In the genomic region with DNA sequence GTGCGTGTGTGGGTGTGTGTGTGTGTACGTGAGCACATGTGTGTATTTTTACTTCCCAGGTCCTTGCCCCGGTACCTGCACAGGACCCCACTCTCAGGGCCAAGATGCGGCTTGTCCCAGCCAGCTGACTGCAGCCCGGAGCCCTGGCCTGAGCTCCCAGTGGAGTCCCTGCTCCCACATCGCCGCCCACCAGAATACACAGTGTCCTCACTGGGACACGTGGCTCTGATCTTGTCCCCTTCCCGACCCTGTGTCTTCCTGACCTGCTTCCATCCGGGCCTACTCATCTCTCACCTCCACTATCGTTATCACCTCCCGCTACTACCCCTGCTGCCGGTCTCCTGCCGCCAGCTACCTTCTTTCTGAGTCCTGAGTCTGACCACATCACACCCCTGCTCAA, we compare ENCODE assay signal across 19 cellular contexts.
DNase-seq lines count a peak whose midpoint lies in the region; ATAC-seq and TF ChIP-seq lines count a peak whose summit lies in the region.
"Had no signal": no experiment of that assay in that cellular context is flagged by ENCODE, and none has a peak within 500 bp of the region (broad histone marks: within the 10 kb centered on the region; RNA-seq: fewer than 3 reads in every experiment).

No MANE protein-coding gene starts in this region.

- no peak overlapping the region for H3K4me2 ChIP-seq in GM23338
- H3K4me2 ChIP-seq in mesenchymal stem cell (ENCODE audit: low read length, poor library complexity, severe bottlenecking), result no peak overlapping the region

- no peak overlapping the region for H4K8ac ChIP-seq in mesenchymal stem cell (ENCODE audit: low read length)

- no peaks in the 10 kb centered on the region for H3K9me3 ChIP-seq in mesenchymal stem cell (ENCODE audit: control insufficient read depth, low read length)
- H3K9me3 ChIP-seq in sigmoid colon, result no peaks in the 10 kb centered on the region
- H3K9me3 ChIP-seq: BE2C, Caco-2 had no signal

- 80% methylated on average over 13 of the region's 14 CpGs for WGBS in mesenchymal stem cell
- WGBS in sigmoid colon, 2 donors, result 73 to 87% methylated on average over 14 of the region's 14 CpGs

- no peak overlapping the region for H2AK5ac ChIP-seq in mesenchymal stem cell (ENCODE audit: low read length, severe bottlenecking)

- no peak overlapping the region for H3K14ac ChIP-seq in mesenchymal stem cell (ENCODE audit: low read length in 2 of 2)

- no peak overlapping the region for H2BK15ac ChIP-seq in mesenchymal stem cell (ENCODE audit: low read depth, poor library complexity, severe bottlenecking)

- no peak overlapping the region for H3K4me3 ChIP-seq in GM23338
- H3K4me3 ChIP-seq in mesenchymal stem cell (ENCODE audit: insufficient read depth in 1 of 2, low read depth in 1 of 2, low read length in 2 of 2), result no peak overlapping the region
- H3K4me3 ChIP-seq in sigmoid colon, result no peak overlapping the region
- H3K4me3 ChIP-seq: GM23248, K562, MG63 had no signal

- no peak overlapping the region for H3K27ac Mint-ChIP-seq in GM23338
- H3K27ac Mint-ChIP-seq in activated B cell treated with CpG ODN at 0.5 μM for 24 hours, result no peak overlapping the region
- H3K27ac Mint-ChIP-seq in mesothelial cell of epicardium, result no peak overlapping the region

- POLR2A ChIA-PET in activated B cell treated with CpG ODN at 0.5 μM for 24 hours (lab: Charles Lee), result no interaction called here

- H3K9me2 ChIP-seq in GM23338 (ENCODE audit: insufficient read depth), result no peaks in the 10 kb centered on the region

- TF ChIP-seq POLR2A in sigmoid colon (IDR thresholded peaks at IDR 0.05), result no peak

- H3K27me3 ChIP-seq in GM23338 (ENCODE audit: insufficient read depth) (no peaks in the 10 kb centered on the region), mesenchymal stem cell (ENCODE audit: control insufficient read depth in 1 of 2, insufficient read depth in 1 of 2, low read length in 2 of 2) (peaks cover 0 to 31% of the 10 kb centered on the region in 2 experiments), sigmoid colon (no peaks in the 10 kb centered on the region)
- H3K27me3 ChIP-seq: BE2C, MG63 had no signal

- no peak overlapping the region for H2BK12ac ChIP-seq in mesenchymal stem cell (ENCODE audit: low read length in 2 of 2)

- H3K18ac ChIP-seq in mesenchymal stem cell (ENCODE audit: low read depth in 1 of 2, low read length in 2 of 2), result no peak overlapping the region

- intact Hi-C loops in activated B cell treated with CpG ODN at 0.5 μM for 24 hours (cut with micrococcal nuclease) (no loop called here), sigmoid colon (cut with DNase I) (no loop called here)

- TF ChIP-seq EP300 in sigmoid colon (IDR thresholded peaks at IDR 0.05), result no peak

- H2BK5ac ChIP-seq in mesenchymal stem cell (ENCODE audit: low read depth, low read length, poor library complexity, severe bottlenecking), result no peak overlapping the region

- no peak overlapping the region for H3K27ac ChIP-seq in GM23338 (ENCODE audit: low read depth)
- no peak overlapping the region for H3K27ac ChIP-seq in mesenchymal stem cell (ENCODE audit: low read length, poor library complexity, severe bottlenecking)
- no peak overlapping the region for H3K27ac ChIP-seq in sigmoid colon
- H3K27ac ChIP-seq: GM23248 had no signal

- H3K23ac ChIP-seq in mesenchymal stem cell (ENCODE audit: low read length in 2 of 2), result no peak overlapping the region

- H3K27me3 Mint-ChIP-seq in GM23338 (ENCODE audit: insufficient read depth, low read depth, poor library complexity) (peaks cover 16% of the 10 kb centered on the region), activated B cell treated with CpG ODN at 0.5 μM for 24 hours (no peaks in the 10 kb centered on the region), mesothelial cell of epicardium (ENCODE audit: low read depth) (peaks cover 15% of the 10 kb centered on the region)

- H3K9ac ChIP-seq in mesenchymal stem cell (ENCODE audit: low read length), result no peak overlapping the region
- H3K9ac ChIP-seq: GM23248 had no signal

- CTCF ChIA-PET in activated B cell treated with CpG ODN at 0.5 μM for 24 hours (lab: Charles Lee), result no interaction called here

- peak overlapping the region; percentile 18 for H4K91ac ChIP-seq in mesenchymal stem cell (ENCODE audit: low read length)

- H3K36me3 ChIP-seq in GM23338 (ENCODE audit: insufficient read depth) (no peaks in the 10 kb centered on the region), mesenchymal stem cell (ENCODE audit: control insufficient read depth in 1 of 2, insufficient read depth in 2 of 2, low read depth in 1 of 2, low read length in 2 of 2) (no peaks in the 10 kb centered on the region), sigmoid colon (no peaks in the 10 kb centered on the region)
- H3K36me3 ChIP-seq: BE2C, MG63 had no signal

- DNase-seq in GM23338 (ENCODE audit: low spot score) (no peak), activated B cell treated with CpG ODN at 0.5 μM for 24 hours (peak; percentile 10), mesenchymal stem cell (no peak), sigmoid colon (peak; percentile 57), mesothelial cell of epicardium (ENCODE audit: low spot score in 2 of 2, unreplicated experiment in 2 of 2) (no peak)
- DNase-seq: BE2C; CD4-positive, alpha-beta memory T cell; DND-41; GM23248; HCEC 1CT; MG63; NCI-H187; NCI-H446 treated with DMSO at 0.1 percent for 48 hours; NCI-H526 treated with DMSO at 0.1 percent for 48 hours; Right ventricle myocardium superior had no signal

- H3K36me3 Mint-ChIP-seq in GM23338 (ENCODE audit: low read depth) (no peaks in the 10 kb centered on the region), activated B cell treated with CpG ODN at 0.5 μM for 24 hours (ENCODE audit: low read depth) (no peaks in the 10 kb centered on the region), mesothelial cell of epicardium (no peaks in the 10 kb centered on the region)
- H3K36me3 Mint-ChIP-seq: CD4-positive, alpha-beta memory T cell had no signal

- no peaks in the 10 kb centered on the region for H3K79me1 ChIP-seq in mesenchymal stem cell (replicated peaks; ENCODE audit: low read length, poor library complexity, severe bottlenecking)

- no peaks in the 10 kb centered on the region for H3F3A ChIP-seq in GM23338 (replicated peaks; ENCODE audit: low read depth)

- no peak overlapping the region for H3K4ac ChIP-seq in mesenchymal stem cell (ENCODE audit: low read depth in 1 of 2, low read length in 2 of 2)

- H3K4me1 ChIP-seq in GM23338 (ENCODE audit: insufficient read depth) (no peaks in the 10 kb centered on the region), mesenchymal stem cell (ENCODE audit: control insufficient read depth, insufficient read depth, low read depth, low read length) (peaks cover 2% of the 10 kb centered on the region), sigmoid colon (no peaks in the 10 kb centered on the region)
- H3K4me1 ChIP-seq: Caco-2 had no signal

- H3K9me3 Mint-ChIP-seq in GM23338, result no peaks in the 10 kb centered on the region; the same call in 2 of the 3 replicates
- H3K9me3 Mint-ChIP-seq in activated B cell treated with CpG ODN at 0.5 μM for 24 hours, result peaks cover 3% of the 10 kb centered on the region
- peaks cover 7% of the 10 kb centered on the region for H3K9me3 Mint-ChIP-seq in mesothelial cell of epicardium

- TF ChIP-seq CTCF in GM23338 (conservative IDR thresholded peaks at IDR 0.05; ENCODE audit: low read depth in 2 of 2), result no peak
- no peak for TF ChIP-seq CTCF in activated B cell treated with CpG ODN at 0.5 μM for 24 hours (IDR thresholded peaks at IDR 0.05)
- TF ChIP-seq CTCF in sigmoid colon (IDR thresholded peaks at IDR 0.05), result no peak
- TF ChIP-seq CTCF in mesothelial cell of epicardium (IDR thresholded peaks at IDR 0.05; ENCODE audit: unreplicated experiment), result no peak

- no peak overlapping the region for H2BK120ac ChIP-seq in mesenchymal stem cell (ENCODE audit: low read depth, low read length)

- H3K4me3 Mint-ChIP-seq in GM23338, result no peak overlapping the region
- H3K4me3 Mint-ChIP-seq in activated B cell treated with CpG ODN at 0.5 μM for 24 hours, result no peak overlapping the region
- H3K4me3 Mint-ChIP-seq in mesothelial cell of epicardium, result no peak overlapping the region
- H3K4me3 Mint-ChIP-seq: CD4-positive, alpha-beta memory T cell had no signal

- H2AFZ ChIP-seq in GM23338 (0 out of 2 replicates have a peak overlapping the region, but pooled peaks have one; percentile 10), mesenchymal stem cell (ENCODE audit: low read depth, low read length) (no peak overlapping the region)
- H2AFZ ChIP-seq: GM23248 had no signal

- ATAC-seq in GM23338 (no peak; the same call in 2 of the 3 replicates), activated B cell treated with CpG ODN at 0.5 μM for 24 hours (ENCODE audit: low read depth) (no peak), HG03045 (IDR thresholded peaks at IDR 0.05; ENCODE audit: unreplicated experiment) (no peak), HG03442 (IDR thresholded peaks at IDR 0.05; ENCODE audit: unreplicated experiment) (no peak)
- ATAC-seq: K562 had no signal

- H3K4me1 Mint-ChIP-seq in GM23338, result peaks cover 19% of the 10 kb centered on the region
- peaks cover 4% of the 10 kb centered on the region for H3K4me1 Mint-ChIP-seq in activated B cell treated with CpG ODN at 0.5 μM for 24 hours
- H3K4me1 Mint-ChIP-seq in mesothelial cell of epicardium, result no peaks in the 10 kb centered on the region
- H3K4me1 Mint-ChIP-seq: CD4-positive, alpha-beta memory T cell had no signal

- H4K20me1 ChIP-seq in GM23338 (replicated peaks; ENCODE audit: insufficient read depth), result no peaks in the 10 kb centered on the region

- no peaks in the 10 kb centered on the region for H3K79me2 ChIP-seq in GM23338 (replicated peaks; ENCODE audit: insufficient read depth)

TF ChIP-seq in GM23338, 12 proteins besides CTCF, POLR2A, EP300 and RAD21 (continues in another document):
- TF ChIP-seq CREB1 (CRISPR knock-in tag; IDR thresholded peaks at IDR 0.05; ENCODE audit: low read depth), result no peak

Comparison
In these comparisons a context has a peak if more than half of its experiments do, and no peak if none do; other contexts are left out.
1. DNase-seq: peak in activated B cell treated with CpG ODN at 0.5 μM for 24 hours (single experiment) and sigmoid colon (single experiment); none in GM23338 (single experiment), mesenchymal stem cell (single experiment) and mesothelial cell of epicardium (0 of 2).